8 cellular contexts compared by ENCODE assay signal in genomic region chr19:41595258-41595889, GRCh38.
DNase-seq lines count a peak whose midpoint lies in the region; ATAC-seq lines count a peak whose summit lies in the region.

No MANE protein-coding gene starts in this region.

- ATAC-seq in GM21447 (IDR thresholded peaks at IDR 0.05; ENCODE audit: unreplicated experiment), result no peak

- DNase-seq in DMS 273 (lab: John Stamatoyannopoulos, UW; ENCODE audit: unreplicated experiment), result peak; percentile 76
- DNase-seq in DMS 273 treated with DMSO at 0.1 percent for 48 hours (lab: John Stamatoyannopoulos, UW), result no peak
- peak; percentile 83 to 86 for DNase-seq in Kasumi-1 (lab: John Stamatoyannopoulos, UW)
- peak; percentile 80 for DNase-seq in RPMI8226
- peak; percentile 61 for DNase-seq in activated effector memory CD4-positive, alpha-beta T cell treated with Interleukin-2 at 50 U/mL for 16 hours
- DNase-seq in germinal center (ENCODE audit: low spot score), result peak; percentile 61
- peak; percentile 5 for DNase-seq in putamen (ENCODE audit: low spot score)
